Comparison of ENCODE assay signal across 20 cellular contexts in the genomic region with DNA sequence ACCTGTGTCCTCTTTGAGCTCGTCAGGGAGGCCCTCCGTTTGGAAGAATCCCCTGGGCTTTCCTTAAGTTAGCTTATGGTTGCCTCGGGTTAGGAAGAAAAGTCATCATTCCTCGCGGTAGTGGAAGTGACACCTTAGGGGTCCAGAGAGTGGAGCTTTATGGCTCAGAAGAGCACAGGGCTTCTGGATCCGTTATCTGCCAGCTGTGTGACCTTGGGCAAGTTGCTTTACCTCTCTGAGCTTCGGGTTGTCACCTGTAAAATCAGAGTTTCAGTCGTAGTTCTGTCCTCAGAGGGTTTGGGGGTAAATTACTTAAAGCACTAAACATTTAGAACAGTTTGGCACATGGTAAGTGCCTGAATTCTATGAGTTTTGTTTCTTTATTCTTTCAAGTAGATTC.
"Had no signal": no experiment of that assay in that cellular context is flagged by ENCODE, and none has a peak within 500 bp of the region (broad histone marks: within the 10 kb centered on the region; RNA-seq: fewer than 3 reads in every experiment).

No MANE protein-coding gene starts in this region.

- DNase-seq: dermis blood vessel endothelial cell; left ventricle myocardium superior; lower lobe of right lung; naive thymus-derived CD8-positive, alpha-beta T cell; nephron progenitor cell; stimulated activated CD4-positive, alpha-beta T cell treated with anti-CD3 and anti-CD28 coated beads, Interleukin-2, amount 100 ng/mL, for 24 hours; stimulated activated CD4-positive, alpha-beta T cell treated with anti-CD3 and anti-CD28 coated beads, Interleukin-4, amount 100 ng/mL, for 24 hours; stimulated activated naive CD8-positive, alpha-beta T cell treated with anti-CD3 and anti-CD28 coated beads, Interleukin-15, Interleukin-2, amounts not matched to agents 100 U/mL and 50 U/mL, for 24 hours; upper lobe of right lung; uterus had no signal

- H3K27ac ChIP-seq: coronary artery, lower lobe of right lung, parathyroid adenoma, thoracic aorta, tibial nerve, upper lobe of right lung, uterus had no signal

- H2AFZ ChIP-seq: parathyroid adenoma had no signal

- FAIRE-seq: frontal cortex, keratinocyte had no signal

- H3K4me2 ChIP-seq: smooth muscle cell had no signal

- H3K9me3 Mint-ChIP-seq: nephron progenitor cell had no signal

- H3K9ac ChIP-seq: parathyroid adenoma had no signal

- H3K79me2 ChIP-seq: parathyroid adenoma had no signal

- H3K4me3 ChIP-seq: coronary artery, lower lobe of right lung, smooth muscle cell, thoracic aorta, tibial nerve, upper lobe of right lung, uterus had no signal

- H3K4me1 Mint-ChIP-seq: stimulated activated effector memory CD8-positive, alpha-beta T cell treated with anti-CD3 and anti-CD28 coated beads, Interleukin-12 subunit alpha, Interleukin-12 subunit beta, amount 100 ng/mL, for 72 hours had no signal

- H3K27me3 ChIP-seq: uterus had no signal

- H3K36me3 Mint-ChIP-seq: naive thymus-derived CD8-positive, alpha-beta T cell; stimulated activated effector memory CD8-positive, alpha-beta T cell treated with anti-CD3 and anti-CD28 coated beads, Interleukin-12 subunit alpha, Interleukin-12 subunit beta, amount 100 ng/mL, for 72 hours had no signal

- H3K36me3 ChIP-seq: lower lobe of right lung, thoracic aorta, tibial nerve, upper lobe of right lung, uterus had no signal

- H3K27ac Mint-ChIP-seq: naive thymus-derived CD8-positive, alpha-beta T cell; nephron progenitor cell; progenitor cell of endocrine pancreas; stimulated activated effector memory CD8-positive, alpha-beta T cell treated with anti-CD3 and anti-CD28 coated beads, Interleukin-12 subunit alpha, Interleukin-12 subunit beta, amount 100 ng/mL, for 72 hours had no signal

- H3K9me3 ChIP-seq: lower lobe of right lung, thoracic aorta, tibial nerve, upper lobe of right lung, uterus had no signal

- H3K4me3 Mint-ChIP-seq: naive thymus-derived CD8-positive, alpha-beta T cell; stimulated activated effector memory CD8-positive, alpha-beta T cell treated with anti-CD3 and anti-CD28 coated beads, Interleukin-12 subunit alpha, Interleukin-12 subunit beta, amount 100 ng/mL, for 72 hours had no signal

- H3K4me1 ChIP-seq: lower lobe of right lung, parathyroid adenoma, upper lobe of right lung, uterus had no signal

- ATAC-seq: left ventricle myocardium superior; lower lobe of right lung; naive thymus-derived CD8-positive, alpha-beta T cell; sciatic nerve; stimulated activated effector memory CD8-positive, alpha-beta T cell treated with anti-CD3 and anti-CD28 coated beads, Interleukin-12 subunit alpha, Interleukin-12 subunit beta, amount 100 ng/mL, for 72 hours; stimulated activated naive CD8-positive, alpha-beta T cell treated with anti-CD3 and anti-CD28 coated beads, Interleukin-15, Interleukin-2, amounts not matched to agents 100 U/mL and 50 U/mL, for 24 hours; upper lobe of right lung had no signal
